13 cellular contexts compared by ENCODE assay signal in genomic region chr13:113742445-113743120, GRCh38. TPM values are rescaled to one million over a fixed set of nuclear protein-coding genes. Genes with fewer than 3 reads are reported as not detected.
A peak's percentile ranks its signal among the peaks of the same experiment; 100 is the strongest.
DNase-seq lines count a peak whose midpoint lies in the region; ATAC-seq and TF ChIP-seq lines count a peak whose summit lies in the region.
"Had no signal": no experiment of that assay in that cellular context is flagged by ENCODE, and none has a peak within 500 bp of the region (broad histone marks: within the 10 kb centered on the region; RNA-seq: fewer than 3 reads in every experiment).

No MANE protein-coding gene starts in this region.

- TF ChIP-seq CTCF in RWPE1 (conservative IDR thresholded peaks at IDR 0.05; ENCODE audit: low read depth) (no peak), stomach (IDR thresholded peaks at IDR 0.05) (no peak)

- no peak for TF ChIP-seq POLR2A in stomach (IDR thresholded peaks at IDR 0.05)

- no peak for ATAC-seq in HG03342 (IDR thresholded peaks at IDR 0.05; ENCODE audit: unreplicated experiment)

- peak overlapping the region; percentile 86 for H3K4me2 ChIP-seq in BLaER1

- H3K36me3 ChIP-seq in BLaER1 (no peaks in the 10 kb centered on the region), stomach (no peaks in the 10 kb centered on the region)
- H3K36me3 ChIP-seq: left ventricle myocardium inferior, Peyer's patch had no signal

- H4K20me1 ChIP-seq in BLaER1 = peaks cover 30% of the 10 kb centered on the region

- H3K4me1 ChIP-seq in BLaER1 (peaks cover 61% of the 10 kb centered on the region), stomach (peaks cover 0 to 10% (median 9%) of the 10 kb centered on the region in 4 donors)

- POLR2A ChIA-PET in RWPE1 (lab: Yijun Ruan, JAX; ENCODE audit: low non-redundant PET) = no interaction called here

- DNase-seq in DMS79 treated with DMSO at 0.1 percent for 48 hours (lab: John Stamatoyannopoulos, UW) (peak; percentile 80), RWPE1 (ENCODE audit: low spot score) (no peak), left kidney (ENCODE audit: low read depth, low spot score) (peak; percentile 94), stomach (no peak), NCI-H1105 treated with DMSO at 0.1 percent for 48 hours (lab: John Stamatoyannopoulos, UW) (no peak)
- DNase-seq: activated gamma-delta T cell; central memory CD4-positive, alpha-beta T cell; left ventricle myocardium inferior; stimulated activated naive CD4-positive, alpha-beta T cell treated with Interleukin-2 at 50 U/mL for 16 hours had no signal

- H3K9me3 ChIP-seq in BLaER1 (no peaks in the 10 kb centered on the region), stomach (no peaks in the 10 kb centered on the region)
- H3K9me3 ChIP-seq: left ventricle myocardium inferior, Peyer's patch had no signal

- TF ChIP-seq EP300 in stomach (IDR thresholded peaks at IDR 0.05) = no peak

- intact Hi-C loops in stomach (cut with DNase I; ENCODE audit: low total_unique reads) = no loop called here

- CTCF ChIA-PET in RWPE1 (lab: Yijun Ruan, JAX) = interaction anchor here (0.7 to 1.4 kb wide), 2 partner anchors 10 to 22 kb away, joined by 4 read pairs; no protein-coding TSS in a partner anchor

- no peak overlapping the region for H3K9ac ChIP-seq in BLaER1

- H3K4me3 ChIP-seq in BLaER1 = peak overlapping the region; percentile 14; the same call in 1 of the 2 replicates
- H3K4me3 ChIP-seq in stomach = no peak overlapping the region
- H3K4me3 ChIP-seq: left ventricle myocardium inferior, Peyer's patch had no signal

- WGBS in stomach, 5 donors = 41 to 62% (median 59%) methylated on average over 15 to 21 of the region's 21 CpGs

- H3K27ac ChIP-seq in BLaER1 (no peak overlapping the region), RWPE1 (peak overlapping the region; percentile 78), stomach (no peak overlapping the region)
- H3K27ac ChIP-seq: left ventricle myocardium inferior, Peyer's patch had no signal

- H3K27me3 ChIP-seq in BLaER1 = peaks cover 29% of the 10 kb centered on the region
- peaks cover 0 to 58% (median 0%) of the 10 kb centered on the region in 3 donors for H3K27me3 ChIP-seq in stomach
- H3K27me3 ChIP-seq: Peyer's patch had no signal

RNA-seq across cellular contexts. Expression of gene TMEM255B, which starts 16.4 kb away (rescaled TPM):
- total RNA-seq in stomach = 1 to 10 TPM in 4 of 5 donors, not detected in 1; 1.3 to 7.9 (median 2.3) TPM
- 1 to 10 TPM; 4.6 to 7.5 (median 6.7) TPM for polyA plus RNA-seq in stomach
- polyA plus RNA-seq: CD8-positive, alpha-beta memory T cell had no signal

Comparison
In these comparisons a context has a peak if more than half of its experiments do, and no peak if none do; other contexts are left out.
1. DNase-seq: peak in DMS79 treated with DMSO at 0.1 percent for 48 hours (single experiment) and left kidney (single experiment); none in RWPE1 (single experiment), stomach (single experiment) and NCI-H1105 treated with DMSO at 0.1 percent for 48 hours (single experiment).